ENCODE assay signal across 9 cellular contexts in the genomic region with DNA sequence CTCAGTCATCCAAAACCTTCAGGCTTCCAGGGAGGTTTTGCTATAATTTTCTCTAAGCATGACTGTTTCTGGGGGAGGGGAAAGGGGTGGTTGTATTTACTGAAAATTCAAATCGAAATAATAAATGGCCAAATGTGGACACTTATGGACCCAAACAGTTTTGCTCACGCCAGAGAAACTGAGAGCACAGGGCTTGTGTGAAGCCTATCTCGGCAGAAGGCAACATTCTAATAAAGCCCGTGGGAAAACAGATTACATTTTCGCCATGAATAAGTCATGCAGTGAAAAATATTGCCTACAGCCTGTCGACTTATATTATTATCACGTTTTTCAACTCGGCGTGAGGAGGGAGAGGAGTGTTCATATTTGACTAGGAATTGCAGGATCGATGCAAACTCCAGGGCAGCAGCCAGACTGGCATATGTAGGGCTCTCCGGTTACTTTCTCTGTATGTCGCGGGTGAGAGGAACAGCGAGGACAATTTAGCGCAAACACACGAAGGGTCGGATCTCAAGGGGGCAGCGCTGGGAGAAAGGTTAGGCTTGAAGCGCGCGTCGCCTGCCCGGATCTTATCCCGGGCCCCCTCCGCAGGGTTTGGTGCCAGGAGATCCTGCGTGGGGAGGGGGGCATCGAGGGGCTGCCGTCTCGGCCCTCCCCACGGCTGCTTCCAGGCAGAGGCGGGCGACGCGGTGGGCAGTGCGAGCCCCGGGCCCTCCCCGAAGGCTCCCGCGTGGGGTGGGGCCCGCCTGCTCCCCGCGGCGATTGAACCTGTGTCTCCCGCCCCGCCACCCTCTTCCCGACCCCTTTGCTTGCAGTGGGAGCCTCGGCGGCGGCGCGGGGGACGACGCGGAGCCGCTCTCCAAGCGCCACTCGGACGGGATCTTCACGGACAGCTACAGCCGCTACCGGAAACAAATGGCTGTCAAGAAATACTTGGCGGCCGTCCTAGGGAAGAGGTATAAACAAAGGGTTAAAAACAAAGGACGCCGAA. TPM values are rescaled to one million over a fixed set of nuclear protein-coding genes. Genes with fewer than 3 reads are reported as not detected.
DNase-seq lines count a peak whose midpoint lies in the region; ATAC-seq lines count a peak whose summit lies in the region.
"Had no signal": no experiment of that assay in that cellular context is flagged by ENCODE, and none has a peak within 500 bp of the region (broad histone marks: within the 10 kb centered on the region; RNA-seq: fewer than 3 reads in every experiment).

No MANE protein-coding gene starts in this region.

- no peaks in the 10 kb centered on the region for H3K9me3 Mint-ChIP-seq in stimulated activated naive CD8-positive, alpha-beta T cell treated with anti-CD3 and anti-CD28 coated beads, Interleukin-15, Interleukin-2, amounts not matched to agents 100 ng/mL and 50 ng/mL, for 24 hours
- H3K9me3 Mint-ChIP-seq in activated naive CD8-positive, alpha-beta T cell treated with anti-CD3 and anti-CD28 coated beads, Interleukin-2, amount 10 ng/mL, durations not matched to agents 7 days and 5 days: peaks cover 3% of the 10 kb centered on the region

- H2AK5ac ChIP-seq in mesenchymal stem cell (ENCODE audit: low read length, severe bottlenecking): no peak overlapping the region

- H2AFZ ChIP-seq in mesenchymal stem cell (ENCODE audit: low read depth, low read length): no peak overlapping the region

- H3K18ac ChIP-seq in mesenchymal stem cell (ENCODE audit: low read depth in 1 of 2, low read length in 2 of 2): no peak overlapping the region

- no peak for ATAC-seq in stimulated activated naive CD8-positive, alpha-beta T cell treated with anti-CD3 and anti-CD28 coated beads, Interleukin-15, Interleukin-2, amounts not matched to agents 100 U/mL and 50 U/mL, for 24 hours
- no peak for ATAC-seq in activated naive CD8-positive, alpha-beta T cell treated with anti-CD3 and anti-CD28 coated beads, Interleukin-2, amount 10 ng/mL, durations not matched to agents 7 days and 5 days (ENCODE audit: low read depth)
- no peak for ATAC-seq in HG02840 (IDR thresholded peaks at IDR 0.05; ENCODE audit: low FRiP score, unreplicated experiment)

- H3K27me3 ChIP-seq in mesenchymal stem cell (ENCODE audit: control insufficient read depth in 1 of 2, insufficient read depth in 1 of 2, low read length in 2 of 2): peaks cover 79 to 94% of the 10 kb centered on the region in 2 experiments

- peak overlapping the region; percentile 11 for H3K27ac Mint-ChIP-seq in stimulated activated naive CD8-positive, alpha-beta T cell treated with anti-CD3 and anti-CD28 coated beads, Interleukin-15, Interleukin-2, amounts not matched to agents 100 ng/mL and 50 ng/mL, for 24 hours
- no peak overlapping the region for H3K27ac Mint-ChIP-seq in activated naive CD8-positive, alpha-beta T cell treated with anti-CD3 and anti-CD28 coated beads, Interleukin-2, amount 10 ng/mL, durations not matched to agents 7 days and 5 days

- H3K4ac ChIP-seq in mesenchymal stem cell (ENCODE audit: low read depth in 1 of 2, low read length in 2 of 2): no peak overlapping the region

- H3K23ac ChIP-seq in mesenchymal stem cell (ENCODE audit: low read length in 2 of 2): peak overlapping the region in 1 of 2 experiments; percentile 91

- no peaks in the 10 kb centered on the region for H3K36me3 ChIP-seq in mesenchymal stem cell (ENCODE audit: control insufficient read depth in 1 of 2, insufficient read depth in 2 of 2, low read depth in 1 of 2, low read length in 2 of 2)

- H3K27me3 Mint-ChIP-seq in stimulated activated naive CD8-positive, alpha-beta T cell treated with anti-CD3 and anti-CD28 coated beads, Interleukin-15, Interleukin-2, amounts not matched to agents 100 ng/mL and 50 ng/mL, for 24 hours: peaks cover 74% of the 10 kb centered on the region
- peaks cover 74% of the 10 kb centered on the region for H3K27me3 Mint-ChIP-seq in activated naive CD8-positive, alpha-beta T cell treated with anti-CD3 and anti-CD28 coated beads, Interleukin-2, amount 10 ng/mL, durations not matched to agents 7 days and 5 days

- H3K4me1 ChIP-seq in mesenchymal stem cell (ENCODE audit: control insufficient read depth, insufficient read depth, low read depth, low read length): peaks cover 41% of the 10 kb centered on the region

- peaks cover 16% of the 10 kb centered on the region for H3K4me1 Mint-ChIP-seq in stimulated activated naive CD8-positive, alpha-beta T cell treated with anti-CD3 and anti-CD28 coated beads, Interleukin-15, Interleukin-2, amounts not matched to agents 100 ng/mL and 50 ng/mL, for 24 hours (ENCODE audit: low read depth)
- H3K4me1 Mint-ChIP-seq in activated naive CD8-positive, alpha-beta T cell treated with anti-CD3 and anti-CD28 coated beads, Interleukin-2, amount 10 ng/mL, durations not matched to agents 7 days and 5 days: peaks cover 14% of the 10 kb centered on the region

- DNase-seq in stimulated activated naive CD8-positive, alpha-beta T cell treated with anti-CD3 and anti-CD28 coated beads, Interleukin-15, Interleukin-2, amounts not matched to agents 100 U/mL and 50 U/mL, for 24 hours: no peak
- DNase-seq in activated naive CD8-positive, alpha-beta T cell treated with anti-CD3 and anti-CD28 coated beads, Interleukin-2, amount 10 ng/mL, durations not matched to agents 7 days and 5 days: peak; percentile 27
- peak; percentile 25 for DNase-seq in mesenchymal stem cell
- DNase-seq in NCI-H1436 treated with DMSO at 0.1 percent for 48 hours (lab: John Stamatoyannopoulos, UW): no peak
- DNase-seq in UCSD-AML1 (lab: John Stamatoyannopoulos, UW; ENCODE audit: unreplicated experiment): no peak
- DNase-seq in GM19238 (ENCODE audit: insufficient read length, low spot score): no peak

- H3K9ac ChIP-seq in mesenchymal stem cell (ENCODE audit: low read length): peak overlapping the region; percentile 26

- peak overlapping the region; percentile 68 for H3K4me2 ChIP-seq in mesenchymal stem cell (ENCODE audit: low read length, poor library complexity, severe bottlenecking)

- peak overlapping the region; percentile 38 for H3K4me3 Mint-ChIP-seq in stimulated activated naive CD8-positive, alpha-beta T cell treated with anti-CD3 and anti-CD28 coated beads, Interleukin-15, Interleukin-2, amounts not matched to agents 100 ng/mL and 50 ng/mL, for 24 hours
- H3K4me3 Mint-ChIP-seq in activated naive CD8-positive, alpha-beta T cell treated with anti-CD3 and anti-CD28 coated beads, Interleukin-2, amount 10 ng/mL, durations not matched to agents 7 days and 5 days: peak overlapping the region; percentile 82

- no peak overlapping the region for H4K91ac ChIP-seq in mesenchymal stem cell (ENCODE audit: low read length)

- 5% methylated on average over 45 of the region's 65 CpGs for WGBS in mesenchymal stem cell

- no peak overlapping the region for H3K27ac ChIP-seq in mesenchymal stem cell (ENCODE audit: low read length, poor library complexity, severe bottlenecking)

- H3K9me3 ChIP-seq in mesenchymal stem cell (ENCODE audit: control insufficient read depth, low read length): peaks cover 2% of the 10 kb centered on the region

- no peak overlapping the region for H2BK12ac ChIP-seq in mesenchymal stem cell (ENCODE audit: low read length in 2 of 2)

- no peaks in the 10 kb centered on the region for H3K36me3 Mint-ChIP-seq in stimulated activated naive CD8-positive, alpha-beta T cell treated with anti-CD3 and anti-CD28 coated beads, Interleukin-15, Interleukin-2, amounts not matched to agents 100 ng/mL and 50 ng/mL, for 24 hours (ENCODE audit: low read depth)
- peaks cover 2% of the 10 kb centered on the region for H3K36me3 Mint-ChIP-seq in activated naive CD8-positive, alpha-beta T cell treated with anti-CD3 and anti-CD28 coated beads, Interleukin-2, amount 10 ng/mL, durations not matched to agents 7 days and 5 days

- peak overlapping the region in 1 of 2 experiments; percentile 36 for H3K14ac ChIP-seq in mesenchymal stem cell (ENCODE audit: low read length in 2 of 2)

- H2BK120ac ChIP-seq in mesenchymal stem cell (ENCODE audit: low read depth, low read length): no peak overlapping the region

- no peak overlapping the region for H4K8ac ChIP-seq in mesenchymal stem cell (ENCODE audit: low read length)

- peak overlapping the region in 1 of 2 experiments; percentile 74 for H3K4me3 ChIP-seq in mesenchymal stem cell (ENCODE audit: insufficient read depth in 1 of 2, low read depth in 1 of 2, low read length in 2 of 2)

- POLR2A ChIA-PET in activated naive CD8-positive, alpha-beta T cell treated with anti-CD3 and anti-CD28 coated beads, Interleukin-2, amount 10 ng/mL, durations not matched to agents 7 days and 5 days (lab: Charles Lee): no interaction called here

- no peak overlapping the region for H2BK15ac ChIP-seq in mesenchymal stem cell (ENCODE audit: low read depth, poor library complexity, severe bottlenecking)

- H2BK5ac ChIP-seq in mesenchymal stem cell (ENCODE audit: low read depth, low read length, poor library complexity, severe bottlenecking): no peak overlapping the region

- H3K79me1 ChIP-seq in mesenchymal stem cell (replicated peaks; ENCODE audit: low read length, poor library complexity, severe bottlenecking): no peaks in the 10 kb centered on the region

RNA-seq across cellular contexts. Expression of a gene that starts 4.3 kb away (rescaled TPM):
- not detected for total RNA-seq in activated naive CD8-positive, alpha-beta T cell treated with anti-CD3 and anti-CD28 coated beads, Interleukin-2, amount 10 ng/mL, durations not matched to agents 7 days and 5 days
- polyA plus RNA-seq in mesenchymal stem cell (2013, experiment 1 of 2): not detected
- not detected for polyA plus RNA-seq in mesenchymal stem cell (2013, experiment 2 of 2)
- total RNA-seq: SK-MEL-5 had no signal

Comparison
In these comparisons a context has a peak if more than half of its experiments do, and no peak if none do; other contexts are left out.
1. DNase-seq: peak in activated naive CD8-positive, alpha-beta T cell treated with anti-CD3 and anti-CD28 coated beads, Interleukin-2, amount 10 ng/mL, durations not matched to agents 7 days and 5 days (single experiment) and mesenchymal stem cell (single experiment); none in stimulated activated naive CD8-positive, alpha-beta T cell treated with anti-CD3 and anti-CD28 coated beads, Interleukin-15, Interleukin-2, amounts not matched to agents 100 U/mL and 50 U/mL, for 24 hours (single experiment), NCI-H1436 treated with DMSO at 0.1 percent for 48 hours (single experiment), UCSD-AML1 (single experiment) and GM19238 (single experiment).